1 cellular context compared by ENCODE assay signal in genomic region chr17:75088465-75088895, GRCh38.
TF ChIP-seq lines count a peak whose summit lies in the region.

No MANE protein-coding gene starts in this region.

TF ChIP-seq in endothelial cell of umbilical vein, 7 proteins besides CTCF, POLR2A, EP300 and RAD21 (continued from another document):
- TF ChIP-seq EZH2 (IDR thresholded peaks at IDR 0.05; ENCODE audit: borderline replicate concordance, low read depth, low read length, severe bottlenecking) (no peak), FOS (IDR thresholded peaks at IDR 0.05; ENCODE audit: borderline replicate concordance, insufficient read depth, low read length) (no peak), JUN (IDR thresholded peaks at IDR 0.05; ENCODE audit: borderline replicate concordance, insufficient read depth, insufficient read length, low read depth) (no peak)
